Comparison of ENCODE assay signal across 1 cellular context in genomic region chr14:93184391-93185332, GRCh38.
TF ChIP-seq lines count a peak whose summit lies in the region.

Gene LYSET (plus strand): TSS chr14:93185317. CDS start chr14:93185406, 89 bp downstream.
Gene MOAP1 (minus strand): TSS chr14:93184897. CDS start chr14:93184242, 655 bp downstream.

TF ChIP-seq in K562, 482 proteins besides CTCF, POLR2A, EP300 and RAD21 (continued from another document and continues in another):
- TF ChIP-seq RREB1 (CRISPR knock-in tag; IDR thresholded peaks at IDR 0.05) (no peak), TOE1 (IDR thresholded peaks at IDR 0.05; ENCODE audit: borderline replicate concordance) (no peak), TOE1 (CRISPR knock-in tag; IDR thresholded peaks at IDR 0.05; ENCODE audit: borderline replicate concordance, low read depth) (no peak), WHSC1 (IDR thresholded peaks at IDR 0.05; ENCODE audit: low read length) (no peak), ZNF518B (CRISPR knock-in tag; IDR thresholded peaks at IDR 0.05) (no peak), CHCHD3 (CRISPR knock-in tag; IDR thresholded peaks at IDR 0.05) (no peak), NR2C2 (CRISPR knock-in tag; IDR thresholded peaks at IDR 0.05) (no peak), NR2C2 (tag; IDR thresholded peaks at IDR 0.05) (peak; percentile 57; the same call in 1 of the 2 replicates), ZNF57 (CRISPR knock-in tag; IDR thresholded peaks at IDR 0.05) (no peak), CTCFL (IDR thresholded peaks at IDR 0.05; ENCODE audit: borderline replicate concordance, insufficient read depth, low read depth, low read length, poor library complexity, severe bottlenecking) (no peak), U2AF2 (optimal IDR thresholded peaks at IDR 0.05; ENCODE audit: low read depth, low read length) (no peak), YY1 (IDR thresholded peaks at IDR 0.05; ENCODE audit: borderline replicate concordance in 1 of 3, control insufficient read depth in 1 of 3, extremely low read depth in 1 of 3, insufficient read depth in 3 of 3, insufficient read length in 1 of 3, insufficient replicate concordance in 2 of 3, low read depth in 1 of 3, low read length in 2 of 3) (peak in 1 of 3 experiments; percentile 8), ZSCAN29 (IDR thresholded peaks at IDR 0.05) (no peak), NFIX (CRISPR knock-in tag; IDR thresholded peaks at IDR 0.05; ENCODE audit: low read depth) (no peak), LEF1 (IDR thresholded peaks at IDR 0.05) (no peak), TEAD2 (tag; IDR thresholded peaks at IDR 0.05) (no peak), IRF1 (CRISPR knock-in tag; IDR thresholded peaks at IDR 0.05; ENCODE audit: borderline replicate concordance) (no peak), NONO (IDR thresholded peaks at IDR 0.05; ENCODE audit: low read depth in 2 of 2, low read length in 1 of 2) (0 out of 4 replicates have a peak, but pooled peaks of 1 of the 2 experiments have one; percentile 19), SRSF3 (IDR thresholded peaks at IDR 0.05; ENCODE audit: insufficient read depth, low read length) (no peak), TSC22D4 (tag; IDR thresholded peaks at IDR 0.05) (no peak), ZNF232 (CRISPR knock-in tag; IDR thresholded peaks at IDR 0.05) (no peak), NBN (IDR thresholded peaks at IDR 0.05; ENCODE audit: low read depth) (no peak), CEBPB (tag; IDR thresholded peaks at IDR 0.05) (no peak), PML (IDR thresholded peaks at IDR 0.05; ENCODE audit: low read length) (no peak), POLR2B (IDR thresholded peaks at IDR 0.05; ENCODE audit: low read depth, partially characterized antibody) (peak; percentile 58), ZBTB12 (CRISPR knock-in tag; IDR thresholded peaks at IDR 0.05) (0 out of 2 replicates have a peak, but pooled peaks have one; percentile 29), THAP7 (CRISPR knock-in tag; IDR thresholded peaks at IDR 0.05) (no peak), MAFK (IDR thresholded peaks at IDR 0.05; ENCODE audit: low read length) (no peak), ZNF407 (IDR thresholded peaks at IDR 0.05; ENCODE audit: low read depth) (no peak), JUND (IDR thresholded peaks at IDR 0.05; ENCODE audit: borderline replicate concordance, low read depth, low read length) (peak; percentile 20; the same call in 1 of the 2 replicates), JUND (tag; IDR thresholded peaks at IDR 0.05; ENCODE audit: borderline replicate concordance, low read depth, low read length) (no peak), FUS (optimal IDR thresholded peaks at IDR 0.05; ENCODE audit: low read depth, low read length) (no peak), ZSCAN32 (CRISPR knock-in tag; IDR thresholded peaks at IDR 0.05) (no peak), ZNF655 (CRISPR knock-in tag; IDR thresholded peaks at IDR 0.05) (no peak)
